ENCODE assay signal across 20 cellular contexts in genomic region chr2:41911033-41911432, GRCh38.
DNase-seq lines count a peak whose midpoint lies in the region; ATAC-seq, FAIRE-seq and TF ChIP-seq lines count a peak whose summit lies in the region.
"Had no signal": no experiment of that assay in that cellular context is flagged by ENCODE, and none has a peak within 500 bp of the region (broad histone marks: within the 10 kb centered on the region; RNA-seq: fewer than 3 reads in every experiment).

No MANE protein-coding gene starts in this region.

- DNase-seq in NOMO-1 treated with DMSO at 0.1 percent for 48 hours (lab: John Stamatoyannopoulos, UW; ENCODE audit: unreplicated experiment) (peak; percentile 6), NOMO-1 treated with dmso at 0.1 percent for 144 hours (lab: John Stamatoyannopoulos, UW; ENCODE audit: unreplicated experiment) (no peak), HepG2 (ENCODE audit: low spot score) (no peak)
- DNase-seq in activated CD4-positive, alpha-beta T cell treated with anti-CD3 and anti-CD28 coated beads, Interleukin-2, amount 50 U/mL, for 1 hour, result no peak
- DNase-seq in activated T-cell treated with anti-CD3 and anti-CD28 coated beads, Interleukin-2, amount 50 U/mL, for 72 hours, result no peak
- DNase-seq: Caco-2; CD8-positive, alpha-beta T cell; DND-41; GDM1; GM23248; KBM-7 had no signal

- no peak for TF ChIP-seq EP300 in HepG2 (IDR thresholded peaks at IDR 0.05; ENCODE audit: low read depth in 2 of 2, low read length in 2 of 2)
- no peak for TF ChIP-seq EP300 in HepG2 (CRISPR knock-in tag; IDR thresholded peaks at IDR 0.05; ENCODE audit: borderline replicate concordance)

- no peaks in the 10 kb centered on the region for H3K9me3 ChIP-seq in HepG2 (ENCODE audit: low read length)
- H3K9me3 ChIP-seq: Caco-2 had no signal

- no peaks in the 10 kb centered on the region for H3K4me1 ChIP-seq in HepG2 (ENCODE audit: insufficient read depth, low read length)

- POLR2A ChIA-PET in HepG2 (lab: Yijun Ruan, JAX), result no interaction called here

- H3K27me3 Mint-ChIP-seq in nephron (ENCODE audit: low read depth), result peaks cover 6% of the 10 kb centered on the region
- peaks cover 56% of the 10 kb centered on the region for H3K27me3 Mint-ChIP-seq in activated T-cell treated with anti-CD3 and anti-CD28 coated beads, Interleukin-2, amount 50 U/mL, for 72 hours (ENCODE audit: low read depth)

- TF ChIP-seq CTCF in HepG2 (CRISPR knock-in tag; IDR thresholded peaks at IDR 0.05), result no peak
- no peak for TF ChIP-seq CTCF in nephron (IDR thresholded peaks at IDR 0.05; ENCODE audit: unreplicated experiment in 3 of 3)

- peak overlapping the region; percentile 28 to 51 (median 31) for H3K27ac Mint-ChIP-seq in nephron
- H3K27ac Mint-ChIP-seq in activated T-cell treated with anti-CD3 and anti-CD28 coated beads, Interleukin-2, amount 50 U/mL, for 72 hours, result no peak overlapping the region
- H3K27ac Mint-ChIP-seq: CD14-positive monocyte; CD8-positive, alpha-beta T cell had no signal

- FAIRE-seq in HepG2 (lab: Jason Lieb, UNC), result peak; percentile 34
- FAIRE-seq: GM18507, H54, HTR-8/SVneo had no signal

- ATAC-seq in HepG2 (peak; percentile 26; the same call in 1 of the 3 replicates), HG03139 (IDR thresholded peaks at IDR 0.05; ENCODE audit: unreplicated experiment) (no peak), HG02763 (IDR thresholded peaks at IDR 0.05; ENCODE audit: unreplicated experiment) (no peak)
- ATAC-seq in activated T-cell treated with anti-CD3 and anti-CD28 coated beads, Interleukin-2, amount 50 U/mL, for 72 hours (replicated peaks in 1 of 2), result no peak
- ATAC-seq: CD8-positive, alpha-beta T cell; HCT116 had no signal

- H3K79me2 ChIP-seq in HepG2 (ENCODE audit: insufficient read depth, low read length), result no peaks in the 10 kb centered on the region

- peaks cover 4% of the 10 kb centered on the region for H3K36me3 Mint-ChIP-seq in nephron (ENCODE audit: low read depth)
- no peaks in the 10 kb centered on the region for H3K36me3 Mint-ChIP-seq in activated T-cell treated with anti-CD3 and anti-CD28 coated beads, Interleukin-2, amount 50 U/mL, for 72 hours (ENCODE audit: insufficient read depth in 2 of 2)
- H3K36me3 Mint-ChIP-seq: CD14-positive monocyte; CD8-positive, alpha-beta T cell had no signal

- no peaks in the 10 kb centered on the region for H3K9me3 Mint-ChIP-seq in nephron
- no peaks in the 10 kb centered on the region for H3K9me3 Mint-ChIP-seq in activated T-cell treated with anti-CD3 and anti-CD28 coated beads, Interleukin-2, amount 50 U/mL, for 72 hours
- H3K9me3 Mint-ChIP-seq: CD8-positive, alpha-beta T cell had no signal

- in situ Hi-C loops in HepG2 (cut with HindIII; ENCODE audit: extremely low pct_ligation_motif_present, low pct_unique_long_range_greater_than_20kb), result no loop called here

- no peak overlapping the region for H3K27ac ChIP-seq in HepG2 (ENCODE audit: extremely low read length, insufficient read depth, low read length)
- H3K27ac ChIP-seq: 22Rv1 had no signal

- no peak for TF ChIP-seq POLR2A in HepG2 (IDR thresholded peaks at IDR 0.05; ENCODE audit: insufficient read depth in 1 of 2, low read depth in 2 of 2, low read length in 2 of 2)

- 36% methylated on average over 3 of the region's 3 CpGs for WGBS in HepG2 (ENCODE audit: low lambda C conversion rate)

- H3K4me2 ChIP-seq in HepG2 (ENCODE audit: low read depth, low read length), result no peak overlapping the region

- H3K4me3 ChIP-seq in HepG2 (replicated peaks in 1 of 3; ENCODE audit: insufficient read depth in 1 of 3, low read depth in 2 of 3, low read length in 3 of 3), result no peak overlapping the region
- H3K4me3 ChIP-seq: GM23248 had no signal

- no peaks in the 10 kb centered on the region for H4K20me1 ChIP-seq in HepG2 (ENCODE audit: insufficient read depth, low read length)

- peaks cover 0 to 2% of the 10 kb centered on the region in 2 experiments; a peak in 2 of 5 replicates for H3K27me3 ChIP-seq in HepG2 (ENCODE audit: control insufficient read depth in 1 of 2, insufficient read depth in 2 of 2, low read length in 2 of 2)

- H3K36me3 ChIP-seq in HepG2 (replicated peaks in 1 of 2; ENCODE audit: control insufficient read depth in 1 of 2, insufficient read depth in 2 of 2, low read length in 2 of 2), result no peaks in the 10 kb centered on the region

- H3K4me1 Mint-ChIP-seq in nephron, result peaks cover 73% of the 10 kb centered on the region
- H3K4me1 Mint-ChIP-seq in activated T-cell treated with anti-CD3 and anti-CD28 coated beads, Interleukin-2, amount 50 U/mL, for 72 hours (ENCODE audit: low read depth), result no peaks in the 10 kb centered on the region

- no peak overlapping the region for H2AFZ ChIP-seq in HepG2 (ENCODE audit: low read length)
- H2AFZ ChIP-seq: GM23248 had no signal

- BruUV-seq in HepG2 (replicated peaks; lab: Mats Ljungman, UMichigan), result no TSS peak

- no peak for TF ChIP-seq RAD21 in HepG2 (CRISPR knock-in tag; IDR thresholded peaks at IDR 0.05)

- CTCF ChIA-PET in HepG2 (lab: Yijun Ruan, JAX; ENCODE audit: low intra/inter-chr PET ratio, low total read pairs), result no interaction called here

- no peak overlapping the region for H3K4me3 Mint-ChIP-seq in nephron
- no peak overlapping the region for H3K4me3 Mint-ChIP-seq in activated T-cell treated with anti-CD3 and anti-CD28 coated beads, Interleukin-2, amount 50 U/mL, for 72 hours
- H3K4me3 Mint-ChIP-seq: CD14-positive monocyte; CD8-positive, alpha-beta T cell had no signal

- H3K9ac ChIP-seq in HepG2 (ENCODE audit: insufficient read depth, low read depth, low read length), result no peak overlapping the region

- intact Hi-C loops in HepG2 (cut with micrococcal nuclease; ENCODE audit: unreplicated experiment), result no loop called here

TF ChIP-seq in HepG2, 621 proteins besides CTCF, POLR2A, EP300 and RAD21:
- TF ChIP-seq POLR2AphosphoS2 (IDR thresholded peaks at IDR 0.05; ENCODE audit: low read depth, low read length), result no peak
- no peak for TF ChIP-seq ZFP82 (CRISPR knock-in tag; IDR thresholded peaks at IDR 0.05; ENCODE audit: borderline replicate concordance)
- TF ChIP-seq ZNF773 (CRISPR knock-in tag; IDR thresholded peaks at IDR 0.05; ENCODE audit: borderline replicate concordance), result no peak
- no peak for TF ChIP-seq KDM1A (CRISPR knock-in tag; IDR thresholded peaks at IDR 0.05)
- TF ChIP-seq ZNF234 (CRISPR knock-in tag; conservative IDR thresholded peaks at IDR 0.05), result no peak
- TF ChIP-seq ZSCAN22 (CRISPR knock-in tag; IDR thresholded peaks at IDR 0.05), result no peak
- no peak for TF ChIP-seq ARHGAP35 (CRISPR knock-in tag; IDR thresholded peaks at IDR 0.05; ENCODE audit: borderline replicate concordance)
- no peak for TF ChIP-seq BCL6 (CRISPR knock-in tag; IDR thresholded peaks at IDR 0.05)
